ENCODE assay signal across 8 cellular contexts in the genomic region with DNA sequence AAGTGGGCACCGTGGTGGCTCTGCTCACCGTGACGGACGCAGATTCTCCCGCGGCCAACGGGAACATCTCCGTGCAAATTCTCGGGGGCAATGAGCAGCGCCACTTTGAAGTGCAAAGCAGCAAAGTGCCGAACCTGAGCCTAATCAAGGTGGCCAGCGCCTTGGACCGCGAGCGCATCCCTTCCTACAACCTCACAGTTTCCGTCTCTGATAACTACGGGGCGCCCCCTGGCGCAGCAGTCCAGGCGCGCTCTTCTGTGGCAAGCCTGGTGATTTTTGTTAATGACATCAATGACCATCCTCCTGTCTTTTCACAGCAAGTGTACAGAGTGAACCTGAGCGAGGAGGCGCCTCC. TPM values are rescaled to one million over a fixed set of nuclear protein-coding genes. Genes with fewer than 3 reads are reported as not detected.
DNase-seq lines count a peak whose midpoint lies in the region; ATAC-seq, FAIRE-seq and TF ChIP-seq lines count a peak whose summit lies in the region.

No MANE protein-coding gene starts in this region.

- H3K4me1 ChIP-seq in ectodermal cell (ENCODE audit: control insufficient read depth, insufficient read depth, low read length) (no peaks in the 10 kb centered on the region), mesodermal cell (ENCODE audit: control insufficient read depth, insufficient read depth, low read length, poor library complexity, severe bottlenecking) (peaks cover 6% of the 10 kb centered on the region), upper lobe of left lung (peaks cover 11 to 45% (median 25%) of the 10 kb centered on the region in 4 donors), small intestine (ENCODE audit: control insufficient read depth in 2 of 2, insufficient read depth in 1 of 2, low read depth in 1 of 2, low read length in 1 of 2) (no peaks in the 10 kb centered on the region)

- peak overlapping the region; percentile 81 for H3K4me3 ChIP-seq in ectodermal cell (ENCODE audit: insufficient read depth, low read depth, low read length)
- H3K4me3 ChIP-seq in mesodermal cell (ENCODE audit: extremely low read depth, insufficient read depth, low read length, poor library complexity, severe bottlenecking): peak overlapping the region; percentile 91
- H3K4me3 ChIP-seq in upper lobe of left lung: peak overlapping the region; percentile 66 to 90 (median 76)
- no peak overlapping the region for H3K4me3 ChIP-seq in small intestine (ENCODE audit: low read depth in 1 of 2, low read length in 2 of 2)

- no peak for TF ChIP-seq EP300 in upper lobe of left lung (IDR thresholded peaks at IDR 0.05)

- H3K27ac ChIP-seq in ectodermal cell (ENCODE audit: insufficient read depth, low read depth, low read length, poor library complexity, severe bottlenecking) (no peak overlapping the region), mesodermal cell (ENCODE audit: low read depth, low read length, severe bottlenecking) (no peak overlapping the region), upper lobe of left lung (peak overlapping the region; percentile 4 to 92 (median 92)), small intestine (ENCODE audit: low read depth in 1 of 2, low read length in 1 of 2) (peak overlapping the region in 1 of 2 donors; percentile 90)

- no peak for TF ChIP-seq POLR2A in upper lobe of left lung (IDR thresholded peaks at IDR 0.05)

- WGBS in ectodermal cell, 2 experiments: 8 to 9% methylated on average over 23 of the region's 23 CpGs
- 13 to 16% methylated on average over 18 to 23 of the region's 23 CpGs for WGBS in mesodermal cell (ENCODE audit: insufficient coverage in 2 of 2), 2 experiments
- 12% methylated on average over 23 of the region's 23 CpGs; no CpG with 5 or more reads in 1 of the 2 donors for WGBS in upper lobe of left lung, 2 donors
- WGBS in small intestine, 3 donors: 6 to 12% (median 11%) methylated on average over 23 of the region's 23 CpGs

- H3K9me3 ChIP-seq in ectodermal cell (ENCODE audit: control insufficient read depth, low read length) (no peaks in the 10 kb centered on the region), mesodermal cell (ENCODE audit: control insufficient read depth, low read length) (no peaks in the 10 kb centered on the region), upper lobe of left lung (no peaks in the 10 kb centered on the region), small intestine (ENCODE audit: control insufficient read depth, low read depth) (no peaks in the 10 kb centered on the region)

- no peak for FAIRE-seq in small intestine (lab: Jason Lieb, UNC)

- DNase-seq in Ammon's horn (ENCODE audit: low spot score): peak; percentile 69
- DNase-seq in M059J (ENCODE audit: low read depth): peak; percentile 63
- peak in 1 of 2 donors; percentile 86 for DNase-seq in upper lobe of left lung
- no peak for DNase-seq in small intestine

- H3K27me3 ChIP-seq in ectodermal cell (ENCODE audit: control insufficient read depth, insufficient read depth, low read length, poor library complexity, severe bottlenecking): peaks cover 9% of the 10 kb centered on the region
- peaks cover 0 to 3% (median 0%) of the 10 kb centered on the region in 4 donors for H3K27me3 ChIP-seq in upper lobe of left lung
- peaks cover 5 to 8% of the 10 kb centered on the region in 2 donors for H3K27me3 ChIP-seq in small intestine (ENCODE audit: control insufficient read depth in 2 of 2, insufficient read depth in 2 of 2, low read length in 2 of 2)

- peak in 5 of 6 experiments; percentile 13 to 41 (median 32) for TF ChIP-seq CTCF in upper lobe of left lung (IDR thresholded peaks at IDR 0.05)

- H3K36me3 ChIP-seq in ectodermal cell (ENCODE audit: control insufficient read depth, insufficient read depth, low read length) (peaks cover 7% of the 10 kb centered on the region), mesodermal cell (ENCODE audit: control insufficient read depth, insufficient read depth, low read length) (peaks cover 23% of the 10 kb centered on the region), upper lobe of left lung (no peaks in the 10 kb centered on the region), small intestine (ENCODE audit: control insufficient read depth in 2 of 2, insufficient read depth in 2 of 2, low read length in 2 of 2) (no peaks in the 10 kb centered on the region)

- no peak for ATAC-seq in upper lobe of left lung (ENCODE audit: low FRiP score in 2 of 2)
- ATAC-seq in HG03342 (IDR thresholded peaks at IDR 0.05; ENCODE audit: unreplicated experiment): no peak
- no peak for ATAC-seq in GM19395 (IDR thresholded peaks at IDR 0.05; ENCODE audit: unreplicated experiment)

RNA-seq across cellular contexts. Expression of a gene that starts 2.7 kb away (rescaled TPM):
- 1.6 and 3.1 TPM in 2 replicates for total RNA-seq in M059J (2014; rRNA removed; shearing (Covaris generic))
- polyA plus RNA-seq in ectodermal cell (2013, experiment 1 of 4): 5.2 TPM
- 5.1 TPM for polyA plus RNA-seq in ectodermal cell (2013, experiment 2 of 4)
- 5.2 TPM for polyA plus RNA-seq in ectodermal cell (2013, experiment 3 of 4)
- 7.5 TPM for polyA plus RNA-seq in ectodermal cell (2013, experiment 4 of 4)
- 8.0 TPM for polyA plus RNA-seq in mesodermal cell (2013, experiment 1 of 2)
- polyA plus RNA-seq in mesodermal cell (2013, experiment 2 of 2): 5.8 TPM
- total RNA-seq in upper lobe of left lung: 10 to 100 TPM; 11.3 to 26.9 (median 16.1) TPM
- polyA plus RNA-seq in small intestine: 1 to 10 TPM in 1 of 3 donors, under 1 TPM in 1, not detected in 1; 0.27 to 1.5 TPM

Comparison
In these comparisons a context has a peak if more than half of its experiments do, and no peak if none do; other contexts are left out.
1. H3K27ac ChIP-seq: peak in upper lobe of left lung (4 of 4); none in ectodermal cell (single experiment) and mesodermal cell (single experiment).
2. H3K4me3 ChIP-seq: peak in ectodermal cell (single experiment), mesodermal cell (single experiment) and upper lobe of left lung (4 of 4); none in small intestine (0 of 2).